ENCODE assay signal across 1 cellular context in the genomic region with DNA sequence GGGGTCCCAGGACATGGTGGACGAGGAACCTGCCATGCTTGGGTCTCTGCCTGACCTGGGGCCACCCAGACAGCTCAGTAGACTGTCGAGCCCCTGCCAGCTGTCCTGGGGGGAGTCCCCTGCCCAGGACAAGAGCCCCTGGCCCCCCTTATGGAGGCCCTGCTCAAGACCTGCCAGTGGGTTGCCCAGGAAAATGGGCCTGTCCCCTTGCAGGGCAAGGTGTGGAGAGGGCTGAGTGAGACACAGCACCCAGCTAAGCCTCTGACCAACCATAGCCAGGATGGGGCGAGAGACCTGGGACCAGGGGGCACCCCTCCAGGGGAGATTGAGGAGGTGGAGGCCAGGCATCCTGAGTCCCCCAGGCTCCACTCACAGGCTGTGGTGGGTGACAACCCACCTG.
TF ChIP-seq lines count a peak whose summit lies in the region.

No MANE protein-coding gene starts in this region.

TF ChIP-seq in HEK293, 187 proteins besides CTCF, POLR2A, EP300 and RAD21:
- TF ChIP-seq GLIS2 (tag by site-specific recombination; IDR thresholded peaks at IDR 0.05) (peak; percentile 34; the same call in 1 of the 2 replicates), ZNF394 (tag by site-specific recombination; IDR thresholded peaks at IDR 0.05; ENCODE audit: borderline replicate concordance) (no peak)
TF ChIP-seq in HEK293: peak in this region for 1.
